In the genomic region with DNA sequence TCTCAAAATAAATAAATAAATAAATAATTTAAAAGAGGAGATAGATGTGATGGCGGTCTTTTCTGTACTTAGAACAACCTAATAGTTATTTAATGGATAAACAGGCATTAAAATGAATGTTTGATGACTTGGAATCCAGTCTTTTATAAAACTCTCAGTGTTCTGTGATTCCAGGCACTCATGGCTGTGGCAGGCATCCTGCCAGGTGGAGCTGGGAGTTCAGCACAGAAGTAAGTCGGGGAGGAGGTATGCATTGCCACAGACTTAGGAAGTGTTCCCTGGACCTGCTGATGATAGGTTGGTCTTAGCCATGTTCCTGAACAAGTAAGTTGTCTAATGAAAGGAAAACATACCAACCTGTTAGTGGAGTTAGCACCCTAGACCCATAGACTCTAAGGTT, we compare ENCODE assay signal across 18 cellular contexts.
DNase-seq lines count a peak whose midpoint lies in the region; ATAC-seq and TF ChIP-seq lines count a peak whose summit lies in the region.
"Had no signal": no experiment of that assay in that cellular context is flagged by ENCODE, and none has a peak within 500 bp of the region (broad histone marks: within the 10 kb centered on the region; RNA-seq: fewer than 3 reads in every experiment).

No MANE protein-coding gene starts in this region.

- ATAC-seq in Right ventricle myocardium superior (ENCODE audit: poor library complexity) (no peak), right cardiac atrium (no peak), mucosa of descending colon (no peak)
- no peak for ATAC-seq in effector memory CD8-positive, alpha-beta T cell (replicated peaks)

- H3K36me3 Mint-ChIP-seq in effector memory CD8-positive, alpha-beta T cell (ENCODE audit: insufficient read depth) = no peaks in the 10 kb centered on the region
- no peaks in the 10 kb centered on the region for H3K36me3 Mint-ChIP-seq in endodermal cell (ENCODE audit: low read depth)

- H3K9ac ChIP-seq in stomach smooth muscle (ENCODE audit: low read length in 2 of 2) = peak overlapping the region in 1 of 2 donors; percentile 40
- no peak overlapping the region for H3K9ac ChIP-seq in endodermal cell (ENCODE audit: extremely low read depth, low read length, poor library complexity, severe bottlenecking)

- DNase-seq in left ventricle myocardium inferior (no peak), Right ventricle myocardium superior (no peak), right cardiac atrium (peak in 1 of 3 donors; percentile 61), NCI-H510A treated with DMSO at 0.1 percent for 48 hours (lab: John Stamatoyannopoulos, UW) (no peak), mucosa of descending colon (no peak), endodermal cell (no peak)
- DNase-seq in effector memory CD8-positive, alpha-beta T cell = no peak
- DNase-seq: CD4-positive, alpha-beta T cell; GF-D8; H7; HFFc6; KBM-7; NCI-H1105; NCI-H1694; NCI-H2107; NCI-H2227 treated with DMSO at 0.1 percent for 48 hours; NCI-H524 treated with DMSO at 0.1 percent for 48 hours had no signal

- intact Hi-C loops in left ventricle myocardium inferior (cut with micrococcal nuclease) (no loop called here), Right ventricle myocardium superior (cut with DNase I) (loop anchor here (10.0 kb wide), 1 partner anchor 124 kb away; a partner anchor contains a TSS), right cardiac atrium (cut with DNase I) (no loop called here), mucosa of descending colon (cut with DNase I, micrococcal nuclease) (no loop called here)

- H3K4me1 ChIP-seq in left ventricle myocardium inferior = peaks cover 95% of the 10 kb centered on the region
- peaks cover 11% of the 10 kb centered on the region for H3K4me1 ChIP-seq in right cardiac atrium (ENCODE audit: control insufficient read depth, insufficient read depth, low read length)
- peaks cover 43% of the 10 kb centered on the region for H3K4me1 ChIP-seq in stomach smooth muscle (ENCODE audit: control insufficient read depth, insufficient read depth, low read length)
- H3K4me1 ChIP-seq in mucosa of descending colon (ENCODE audit: low read depth) = no peaks in the 10 kb centered on the region
- H3K4me1 ChIP-seq in endodermal cell (ENCODE audit: control insufficient read depth, insufficient read depth, low read length) = peaks cover 7% of the 10 kb centered on the region

- H3K9me3 ChIP-seq in left ventricle myocardium inferior (replicated peaks) (no peaks in the 10 kb centered on the region), right cardiac atrium (ENCODE audit: control insufficient read depth, low read length) (no peaks in the 10 kb centered on the region), stomach smooth muscle (ENCODE audit: control insufficient read depth in 2 of 2, low read length in 2 of 2) (no peaks in the 10 kb centered on the region), mucosa of descending colon (no peaks in the 10 kb centered on the region), endodermal cell (ENCODE audit: control insufficient read depth, low read length) (no peaks in the 10 kb centered on the region)

- peaks cover 68 to 100% of the 10 kb centered on the region in 2 donors for H3K27me3 Mint-ChIP-seq in effector memory CD8-positive, alpha-beta T cell
- peaks cover 17% of the 10 kb centered on the region for H3K27me3 Mint-ChIP-seq in endodermal cell (ENCODE audit: insufficient read depth)

- H3K36me3 ChIP-seq in left ventricle myocardium inferior (no peaks in the 10 kb centered on the region), stomach smooth muscle (ENCODE audit: control insufficient read depth in 2 of 2, insufficient read depth in 2 of 2, low read length in 2 of 2) (peaks cover 2 to 3% of the 10 kb centered on the region in 2 donors), mucosa of descending colon (ENCODE audit: low read depth) (no peaks in the 10 kb centered on the region), endodermal cell (ENCODE audit: control insufficient read depth, insufficient read depth, low read length) (no peaks in the 10 kb centered on the region)

- TF ChIP-seq CTCF in left ventricle myocardium inferior (IDR thresholded peaks at IDR 0.05; ENCODE audit: borderline replicate concordance) (no peak), mucosa of descending colon (IDR thresholded peaks at IDR 0.05) (no peak), endodermal cell (conservative IDR thresholded peaks at IDR 0.05) (no peak)

- no peak overlapping the region for H3K27ac Mint-ChIP-seq in effector memory CD8-positive, alpha-beta T cell
- H3K27ac Mint-ChIP-seq in endodermal cell = no peak overlapping the region
- H3K27ac Mint-ChIP-seq: CD4-positive, alpha-beta T cell had no signal

- H3K4me1 Mint-ChIP-seq in effector memory CD8-positive, alpha-beta T cell (ENCODE audit: low read depth in 2 of 2) = peaks cover 0 to under 1% of the 10 kb centered on the region in 2 donors
- H3K4me1 Mint-ChIP-seq in endodermal cell = peaks cover 12% of the 10 kb centered on the region

- H3K9me3 Mint-ChIP-seq in effector memory CD8-positive, alpha-beta T cell = no peaks in the 10 kb centered on the region
- H3K9me3 Mint-ChIP-seq in endodermal cell = no peaks in the 10 kb centered on the region
- H3K9me3 Mint-ChIP-seq: CD4-positive, alpha-beta T cell; HFFc6 had no signal

- H3K27me3 ChIP-seq in left ventricle myocardium inferior (ENCODE audit: low read depth) (no peaks in the 10 kb centered on the region), right cardiac atrium (ENCODE audit: control insufficient read depth, insufficient read depth) (no peaks in the 10 kb centered on the region), stomach smooth muscle (ENCODE audit: control insufficient read depth in 1 of 2, insufficient read depth in 2 of 2, low read length in 2 of 2) (no peaks in the 10 kb centered on the region), endodermal cell (ENCODE audit: control insufficient read depth, insufficient read depth, low read length, poor library complexity, severe bottlenecking) (no peaks in the 10 kb centered on the region)

- H3K4me3 Mint-ChIP-seq in effector memory CD8-positive, alpha-beta T cell = no peak overlapping the region
- H3K4me3 Mint-ChIP-seq in endodermal cell = no peak overlapping the region
- H3K4me3 Mint-ChIP-seq: CD4-positive, alpha-beta T cell; HFFc6 had no signal

- no peak overlapping the region for H3K4me3 ChIP-seq in left ventricle myocardium inferior
- H3K4me3 ChIP-seq in right cardiac atrium (ENCODE audit: low read length) = no peak overlapping the region
- no peak overlapping the region for H3K4me3 ChIP-seq in stomach smooth muscle (ENCODE audit: low read length in 2 of 2)
- no peak overlapping the region for H3K4me3 ChIP-seq in mucosa of descending colon
- no peak overlapping the region for H3K4me3 ChIP-seq in endodermal cell (ENCODE audit: low read length)

- WGBS in right cardiac atrium = 88% methylated on average over 2 of the region's 2 CpGs
- 89 to 90% methylated on average over 1 to 2 of the region's 2 CpGs for whole genome bisulfite sequencing in endodermal cell (ENCODE audit: insufficient coverage in 1 of 2, insufficient read length in 1 of 2), 2 experiments

- peak overlapping the region; percentile 90 for H3K27ac ChIP-seq in left ventricle myocardium inferior (replicated peaks)
- peak overlapping the region; percentile 61 for H3K27ac ChIP-seq in right cardiac atrium (ENCODE audit: low read length)
- peak overlapping the region; percentile 87 for H3K27ac ChIP-seq in stomach smooth muscle (ENCODE audit: low read length)
- H3K27ac ChIP-seq in endodermal cell (ENCODE audit: low read depth, low read length) = no peak overlapping the region
